Comparison of ENCODE assay signal across 8 cellular contexts in genomic region chr12:40105515-40106201, GRCh38. TPM values are rescaled to one million over a fixed set of nuclear protein-coding genes. Genes with fewer than 3 reads are reported as not detected.
DNase-seq lines count a peak whose midpoint lies in the region; ATAC-seq and TF ChIP-seq lines count a peak whose summit lies in the region.

Gene SLC2A13 (minus strand): TSS chr12:40106081. CDS start chr12:40105808, 273 bp downstream.

- TF ChIP-seq EP300 in gastroesophageal sphincter (IDR thresholded peaks at IDR 0.05), result no peak

- ATAC-seq in GM21526 (IDR thresholded peaks at IDR 0.05; ENCODE audit: low FRiP score, unreplicated experiment) (peak; percentile 82), gastroesophageal sphincter (peak; percentile 94)

- peaks cover 9% of the 10 kb centered on the region for H3K27me3 ChIP-seq in HUES6 (ENCODE audit: control insufficient read depth, insufficient read depth, low read length)
- no peaks in the 10 kb centered on the region for H3K27me3 ChIP-seq in gastroesophageal sphincter

- no CpG with 5 or more reads among the region's 97 CpGs for WGBS in gastroesophageal sphincter (ENCODE audit: low coverage in 1 of 2), 2 donors

- H3K9ac ChIP-seq in HUES6 (ENCODE audit: low read length), result peak within 1 kb of the TSS; percentile 87

- TF ChIP-seq POLR2A in Raji (IDR thresholded peaks at IDR 0.05; ENCODE audit: insufficient read depth, low read depth, low read length), result peak; percentile 69
- TF ChIP-seq POLR2A in gastroesophageal sphincter (IDR thresholded peaks at IDR 0.05), result peak; percentile 70 to 79

- H3K9me3 ChIP-seq in HUES6 (ENCODE audit: control insufficient read depth, insufficient read depth, low read depth, low read length) (no peaks in the 10 kb centered on the region), gastroesophageal sphincter (no peaks in the 10 kb centered on the region)

- DNase-seq in Daoy (ENCODE audit: low read depth) (peak; percentile 86), nucleus accumbens (lab: John Stamatoyannopoulos, UW) (peak in 51 of 56 donors; percentile 17 to 85 (median 66)), substantia nigra (lab: John Stamatoyannopoulos, UW) (peak in 47 of 49 donors; percentile 3 to 87 (median 62))
- peak; percentile 61 for DNase-seq in activated gamma-delta T cell treated with anti-CD3 and anti-CD28 coated beads, Interleukin-2, amount 50 U/mL, for 16 hours (ENCODE audit: low read depth)

- H3K27ac ChIP-seq in HUES6 (ENCODE audit: low read depth, low read length) (peak within 1 kb of the TSS; percentile 64; the same call in 1 of the 2 replicates), gastroesophageal sphincter (peak within 1 kb of the TSS; percentile 50 to 95 (median 90)), substantia nigra (ENCODE audit: low read depth, low read length, poor library complexity, severe bottlenecking) (peak within 1 kb of the TSS; percentile 54)

- no peak for TF ChIP-seq CTCF in gastroesophageal sphincter (IDR thresholded peaks at IDR 0.05)

- peaks cover 28% of the 10 kb centered on the region for H3K4me1 ChIP-seq in HUES6 (ENCODE audit: control insufficient read depth, insufficient read depth, low read length)
- H3K4me1 ChIP-seq in gastroesophageal sphincter, result peaks cover 0 to 46% (median 3%) of the 10 kb centered on the region in 3 donors

- no peaks in the 10 kb centered on the region for H3K36me3 ChIP-seq in HUES6 (ENCODE audit: control insufficient read depth, insufficient read depth, low read length)
- H3K36me3 ChIP-seq in gastroesophageal sphincter, result no peaks in the 10 kb centered on the region

- H3K4me3 ChIP-seq in HUES6 (ENCODE audit: low read depth, low read length), result peak within 1 kb of the TSS; percentile 97
- H3K4me3 ChIP-seq in gastroesophageal sphincter, result peak within 1 kb of the TSS; percentile 81 to 97

RNA-seq across cellular contexts. Expression of gene SLC2A13, which starts in this region (rescaled TPM):
- 4.7 and 8.5 TPM in 2 replicates for total RNA-seq in Daoy (2014; rRNA removed; shearing (Covaris generic))
- 10 to 100 TPM; 20.4 to 38.3 (median 22.3) TPM for total RNA-seq in gastroesophageal sphincter

Comparison
In these comparisons a context has a peak if more than half of its experiments do, and no peak if none do; other contexts are left out.
1. Peak in every context shown above with its lines: DNase-seq, ATAC-seq, H3K4me3 ChIP-seq and H3K27ac ChIP-seq.